ENCODE assay signal across 5 cellular contexts in genomic region chr10:37162430-37162829, GRCh38. TPM values are rescaled to one million over a fixed set of nuclear protein-coding genes. Genes with fewer than 3 reads are reported as not detected.
"Had no signal": no experiment of that assay in that cellular context is flagged by ENCODE, and none has a peak within 500 bp of the region (broad histone marks: within the 10 kb centered on the region; RNA-seq: fewer than 3 reads in every experiment).

No MANE protein-coding gene starts in this region.

RNA-seq across cellular contexts. Expression of gene ANKRD30A, which starts 37.0 kb away (rescaled TPM):
- total RNA-seq: HepG2, HT-29, HT1080, IMR-90 had no signal
- polyA plus RNA-seq: HepG2, IgD-negative memory B cell, IMR-90 had no signal
